In genomic region chr16:85331685-85332084, GRCh38 we compare ENCODE assay signal across 16 cellular contexts.
DNase-seq lines count a peak whose midpoint lies in the region; ATAC-seq and TF ChIP-seq lines count a peak whose summit lies in the region.
"Had no signal": no experiment of that assay in that cellular context is flagged by ENCODE, and none has a peak within 500 bp of the region (broad histone marks: within the 10 kb centered on the region; RNA-seq: fewer than 3 reads in every experiment).

No MANE protein-coding gene starts in this region.

- no peak for DNase-seq in GM23338 (ENCODE audit: low spot score)
- no peak for DNase-seq in NT2/D1 (ENCODE audit: low read depth, low spot score)
- DNase-seq in epithelial cell of esophagus (ENCODE audit: low read depth): peak; percentile 60
- DNase-seq in osteoblast (ENCODE audit: insufficient read length, low spot score, missing footprints): peak; percentile 72
- DNase-seq in HAP-1 (ENCODE audit: low spot score in 2 of 2): no peak
- DNase-seq in effector CD4-positive, alpha-beta T cell: no peak
- no peak for DNase-seq in NCI-H187 treated with DMSO at 0.1 percent for 48 hours (lab: John Stamatoyannopoulos, UW)
- DNase-seq in neural progenitor cell (ENCODE audit: low spot score): no peak
- DNase-seq: CD8-positive, alpha-beta T cell; DMS79 treated with DMSO at 0.1 percent for 48 hours; GF-D8; Karpas-422; NCI-H2029; NCI-H2171 treated with DMSO at 0.1 percent for 48 hours; SHP77 treated with DMSO at 0.1 percent for 48 hours had no signal

- H3K36me3 Mint-ChIP-seq in GM23338 (ENCODE audit: low read depth): peaks cover 4% of the 10 kb centered on the region
- peaks cover 3% of the 10 kb centered on the region for H3K36me3 Mint-ChIP-seq in neural progenitor cell
- H3K36me3 Mint-ChIP-seq: CD8-positive, alpha-beta T cell had no signal

- H3K9me3 ChIP-seq in NT2/D1 (ENCODE audit: insufficient read depth, low read length): no peaks in the 10 kb centered on the region
- no peaks in the 10 kb centered on the region for H3K9me3 ChIP-seq in osteoblast (ENCODE audit: low read depth, low read length)
- no peaks in the 10 kb centered on the region for H3K9me3 ChIP-seq in HAP-1
- H3K9me3 ChIP-seq in neural progenitor cell (ENCODE audit: low read depth): no peaks in the 10 kb centered on the region
- H3K9me3 ChIP-seq: BLaER1 had no signal

- H3K79me2 ChIP-seq in GM23338 (replicated peaks; ENCODE audit: insufficient read depth) (peaks cover 3% of the 10 kb centered on the region; the same call in 1 of the 2 replicates), osteoblast (ENCODE audit: insufficient read depth, low read length) (no peaks in the 10 kb centered on the region), neural progenitor cell (ENCODE audit: low read depth) (no peaks in the 10 kb centered on the region)

- no peaks in the 10 kb centered on the region for H3K9me2 ChIP-seq in GM23338 (ENCODE audit: insufficient read depth)

- H3K27me3 Mint-ChIP-seq in GM23338 (ENCODE audit: insufficient read depth, low read depth, poor library complexity): peaks cover 58% of the 10 kb centered on the region
- peaks cover 32% of the 10 kb centered on the region for H3K27me3 Mint-ChIP-seq in neural progenitor cell (ENCODE audit: insufficient read depth, low read depth)

- H3K4me3 ChIP-seq in GM23338 (no peak overlapping the region), NT2/D1 (ENCODE audit: insufficient read length, low read depth) (no peak overlapping the region), epithelial cell of esophagus (ENCODE audit: low read length) (no peak overlapping the region), osteoblast (ENCODE audit: insufficient read depth, low read length) (no peak overlapping the region), HAP-1 (no peak overlapping the region), neural progenitor cell (no peak overlapping the region)
- H3K4me3 ChIP-seq: BLaER1 had no signal

- H3K4me2 ChIP-seq in GM23338: 0 out of 2 replicates have a peak overlapping the region, but pooled peaks have one; percentile 19
- no peak overlapping the region for H3K4me2 ChIP-seq in osteoblast (ENCODE audit: insufficient read depth, low read length)
- H3K4me2 ChIP-seq in neural progenitor cell: no peak overlapping the region
- H3K4me2 ChIP-seq: BLaER1 had no signal

- no peaks in the 10 kb centered on the region; the same call in 1 of the 2 replicates for H4K20me1 ChIP-seq in GM23338 (replicated peaks; ENCODE audit: insufficient read depth)
- H4K20me1 ChIP-seq in osteoblast (ENCODE audit: insufficient read depth, low read length): peaks cover 37% of the 10 kb centered on the region
- peaks cover 32% of the 10 kb centered on the region for H4K20me1 ChIP-seq in neural progenitor cell (ENCODE audit: low read depth)
- H4K20me1 ChIP-seq: BLaER1 had no signal

- H2AFZ ChIP-seq in GM23338 (no peak overlapping the region), osteoblast (ENCODE audit: low read length) (no peak overlapping the region), neural progenitor cell (replicated peaks) (no peak overlapping the region)

- no peak for ATAC-seq in GM23338
- ATAC-seq: CD8-positive, alpha-beta T cell had no signal

- peaks cover 2% of the 10 kb centered on the region; the same call in 1 of the 3 replicates for H3K9me3 Mint-ChIP-seq in GM23338
- peaks cover 2% of the 10 kb centered on the region for H3K9me3 Mint-ChIP-seq in neural progenitor cell
- H3K9me3 Mint-ChIP-seq: CD8-positive, alpha-beta T cell had no signal

- H3K27me3 ChIP-seq in GM23338 (ENCODE audit: insufficient read depth): peaks cover 44% of the 10 kb centered on the region
- peaks cover 34% of the 10 kb centered on the region for H3K27me3 ChIP-seq in NT2/D1 (ENCODE audit: insufficient read depth, insufficient read length)
- H3K27me3 ChIP-seq in osteoblast (ENCODE audit: insufficient read depth, low read length): no peaks in the 10 kb centered on the region
- no peaks in the 10 kb centered on the region for H3K27me3 ChIP-seq in HAP-1 (ENCODE audit: low read depth)
- peaks cover 41% of the 10 kb centered on the region for H3K27me3 ChIP-seq in neural progenitor cell
- H3K27me3 ChIP-seq: BLaER1 had no signal

- H3K9ac ChIP-seq in NT2/D1 (ENCODE audit: insufficient read length, low read depth) (peak overlapping the region; percentile 17), neural progenitor cell (no peak overlapping the region)
- H3K9ac ChIP-seq: BLaER1 had no signal

- in situ Hi-C loops in HAP-1 (cut with MboI; ENCODE audit: low sequenced_read_pairs): no loop called here

- H3K36me3 ChIP-seq in GM23338 (ENCODE audit: insufficient read depth) (no peaks in the 10 kb centered on the region), NT2/D1 (ENCODE audit: insufficient read depth, insufficient read length, low read length) (no peaks in the 10 kb centered on the region), osteoblast (ENCODE audit: insufficient read depth, low read length) (no peaks in the 10 kb centered on the region), HAP-1 (replicated peaks) (no peaks in the 10 kb centered on the region), neural progenitor cell (no peaks in the 10 kb centered on the region)
- H3K36me3 ChIP-seq: BLaER1 had no signal

- H3K4me1 ChIP-seq in GM23338 (ENCODE audit: insufficient read depth) (peaks cover 56% of the 10 kb centered on the region), NT2/D1 (ENCODE audit: insufficient read depth, insufficient read length) (peaks cover 44% of the 10 kb centered on the region), osteoblast (ENCODE audit: insufficient read depth, low read length) (peaks cover 17% of the 10 kb centered on the region), HAP-1 (peaks cover 54% of the 10 kb centered on the region), neural progenitor cell (peaks cover 62% of the 10 kb centered on the region)

- TF ChIP-seq CTCF in GM23338 (conservative IDR thresholded peaks at IDR 0.05; ENCODE audit: low read depth in 2 of 2): no peak
- no peak for TF ChIP-seq CTCF in epithelial cell of esophagus (IDR thresholded peaks at IDR 0.05; ENCODE audit: insufficient read depth, low read depth, low read length, missing control alignments)
- no peak for TF ChIP-seq CTCF in osteoblast (IDR thresholded peaks at IDR 0.05; ENCODE audit: extremely low read depth, low read depth, low read length)
- TF ChIP-seq CTCF in neural progenitor cell (IDR thresholded peaks at IDR 0.05): no peak

- H3K4me1 Mint-ChIP-seq in GM23338 (peaks cover 67% of the 10 kb centered on the region), neural progenitor cell (peaks cover 74% of the 10 kb centered on the region)

- H3K4me3 Mint-ChIP-seq in GM23338 (no peak overlapping the region), neural progenitor cell (no peak overlapping the region)
- H3K4me3 Mint-ChIP-seq: CD8-positive, alpha-beta T cell had no signal

- H3K27ac ChIP-seq in GM23338 (ENCODE audit: low read depth) (no peak overlapping the region), osteoblast (ENCODE audit: low read depth, low read length) (no peak overlapping the region), neural progenitor cell (no peak overlapping the region)
- H3K27ac ChIP-seq: BLaER1 had no signal

- H3K27ac Mint-ChIP-seq in GM23338 (no peak overlapping the region), neural progenitor cell (no peak overlapping the region)
- H3K27ac Mint-ChIP-seq: CD8-positive, alpha-beta T cell had no signal

- H3F3A ChIP-seq in GM23338 (replicated peaks; ENCODE audit: low read depth): peaks cover 30% of the 10 kb centered on the region
- H3F3A ChIP-seq in neural progenitor cell (ENCODE audit: low read depth): peaks cover 72% of the 10 kb centered on the region

TF ChIP-seq in GM23338, 12 proteins besides CTCF, POLR2A, EP300 and RAD21 (continues in another document):
- TF ChIP-seq JUNB (IDR thresholded peaks at IDR 0.05; ENCODE audit: unreplicated experiment): no peak
- no peak for TF ChIP-seq STAT1 (IDR thresholded peaks at IDR 0.05; ENCODE audit: unreplicated experiment)
- TF ChIP-seq ZNF114 (CRISPR knock-in tag; IDR thresholded peaks at IDR 0.05): no peak
- no peak for TF ChIP-seq POLR2AphosphoS5 (IDR thresholded peaks at IDR 0.05; ENCODE audit: low read depth)
- TF ChIP-seq CREB1 (CRISPR knock-in tag; IDR thresholded peaks at IDR 0.05; ENCODE audit: low read depth): no peak
- TF ChIP-seq, protein P1, sequence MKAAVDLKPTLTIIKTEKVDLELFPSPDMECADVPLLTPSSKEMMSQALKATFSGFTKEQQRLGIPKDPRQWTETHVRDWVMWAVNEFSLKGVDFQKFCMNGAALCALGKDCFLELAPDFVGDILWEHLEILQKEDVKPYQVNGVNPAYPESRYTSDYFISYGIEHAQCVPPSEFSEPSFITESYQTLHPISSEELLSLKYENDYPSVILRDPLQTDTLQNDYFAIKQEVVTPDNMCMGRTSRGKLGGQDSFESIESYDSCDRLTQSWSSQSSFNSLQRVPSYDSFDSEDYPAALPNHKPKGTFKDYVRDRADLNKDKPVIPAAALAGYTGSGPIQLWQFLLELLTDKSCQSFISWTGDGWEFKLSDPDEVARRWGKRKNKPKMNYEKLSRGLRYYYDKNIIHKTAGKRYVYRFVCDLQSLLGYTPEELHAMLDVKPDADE (IDR thresholded peaks at IDR 0.05): no peak
- TF ChIP-seq NANOG (IDR thresholded peaks at IDR 0.05; ENCODE audit: borderline replicate concordance): no peak

Comparison
In these comparisons a context has a peak if more than half of its experiments do, and no peak if none do; other contexts are left out.
1. DNase-seq: peak in epithelial cell of esophagus (single experiment) and osteoblast (single experiment); none in GM23338 (single experiment), NT2/D1 (single experiment), HAP-1 (0 of 2), effector CD4-positive, alpha-beta T cell (single experiment), NCI-H187 treated with DMSO at 0.1 percent for 48 hours (single experiment) and neural progenitor cell (single experiment).